8 cellular contexts compared by ENCODE assay signal in genomic region chr10:103111031-103111917, GRCh38.
DNase-seq lines count a peak whose midpoint lies in the region; ATAC-seq and TF ChIP-seq lines count a peak whose summit lies in the region.

No MANE protein-coding gene starts in this region.

- ATAC-seq in GM19452 (IDR thresholded peaks at IDR 0.05; ENCODE audit: unreplicated experiment): peak; percentile 52
- ATAC-seq in HG03378 (IDR thresholded peaks at IDR 0.05; ENCODE audit: unreplicated experiment): peak; percentile 66

- H3K4me2 ChIP-seq in parathyroid adenoma (ENCODE audit: low read length): peak overlapping the region; percentile 39

- H3K9me3 ChIP-seq in parathyroid adenoma (ENCODE audit: control insufficient read depth, low read length): no peaks in the 10 kb centered on the region

- DNase-seq in AG10803 (ENCODE audit: low read depth) (peak; percentile 40), choroid plexus epithelial cell (ENCODE audit: low read depth) (peak; percentile 82)
- no peak for DNase-seq in activated CD4-positive, CD25-positive, alpha-beta regulatory T cell (lab: John Stamatoyannopoulos, UW)
- no peak for DNase-seq in NK-92 treated with Interleukin-12 subunit alpha and Interleukin-12 subunit beta, amount 100 ng/mL, for 24 hours (lab: John Stamatoyannopoulos, UW)
- DNase-seq in stimulated activated CD4-positive, alpha-beta T cell treated with anti-CD3 and anti-CD28 coated beads, Interleukin-12 subunit alpha, Interleukin-12 subunit beta, amount 100 ng/mL, for 4 hours: no peak

- TF ChIP-seq CTCF in AG10803 (conservative IDR thresholded peaks at IDR 0.05; ENCODE audit: low read length): 0 out of 2 replicates have a peak, but pooled peaks have one; percentile 13
- peak; percentile 13 for TF ChIP-seq CTCF in choroid plexus epithelial cell (conservative IDR thresholded peaks at IDR 0.05; ENCODE audit: low read depth, low read length)
- TF ChIP-seq CTCF in parathyroid adenoma (IDR thresholded peaks at IDR 0.05): no peak

- peaks cover 6% of the 10 kb centered on the region for H3K79me2 ChIP-seq in parathyroid adenoma

- no peak overlapping the region for H3K4me3 ChIP-seq in AG10803 (ENCODE audit: low read length)
- H3K4me3 ChIP-seq in choroid plexus epithelial cell (ENCODE audit: low read depth, low read length): no peak overlapping the region
- no peak overlapping the region for H3K4me3 ChIP-seq in parathyroid adenoma (ENCODE audit: low read depth, low read length)

- no peaks in the 10 kb centered on the region for H3K36me3 ChIP-seq in parathyroid adenoma (ENCODE audit: control insufficient read depth, insufficient read depth, low read length)

- H3K9ac ChIP-seq in parathyroid adenoma: no peak overlapping the region

- peak overlapping the region; percentile 25 for H3K27ac ChIP-seq in parathyroid adenoma

- no peak overlapping the region for H2AFZ ChIP-seq in parathyroid adenoma

- no peaks in the 10 kb centered on the region for H3K27me3 ChIP-seq in parathyroid adenoma (ENCODE audit: control insufficient read depth, insufficient read depth, low read length)

- peaks cover 11% of the 10 kb centered on the region for H3K4me1 ChIP-seq in parathyroid adenoma

Comparison
In these comparisons a context has a peak if more than half of its experiments do, and no peak if none do; other contexts are left out.
1. DNase-seq: peak in AG10803 (single experiment) and choroid plexus epithelial cell (single experiment); none in activated CD4-positive, CD25-positive, alpha-beta regulatory T cell (0 of 4), NK-92 treated with Interleukin-12 subunit alpha and Interleukin-12 subunit beta, amount 100 ng/mL, for 24 hours (single experiment) and stimulated activated CD4-positive, alpha-beta T cell treated with anti-CD3 and anti-CD28 coated beads, Interleukin-12 subunit alpha, Interleukin-12 subunit beta, amount 100 ng/mL, for 4 hours (single experiment).